Comparison of ENCODE assay signal across 1 cellular context in the genomic region with DNA sequence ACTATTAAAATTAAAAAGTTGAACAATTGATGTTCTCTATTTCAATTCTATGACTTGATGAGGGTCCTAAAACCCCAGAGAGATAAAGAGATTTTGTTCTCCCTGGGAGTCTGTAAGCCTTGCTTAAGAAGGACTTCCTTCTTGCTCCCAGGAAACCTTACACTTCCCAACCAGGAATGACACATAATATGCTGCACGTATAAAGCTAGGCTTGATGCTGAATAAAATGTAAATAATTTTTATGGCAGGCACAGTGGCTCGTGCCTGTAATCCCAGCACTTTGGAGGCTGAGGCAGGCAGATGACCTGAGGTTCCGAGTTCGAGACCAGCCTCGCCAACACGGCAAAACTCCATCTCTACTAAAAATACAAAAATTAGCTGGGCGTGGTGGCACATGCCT.
TF ChIP-seq lines count a peak whose summit lies in the region.

No MANE protein-coding gene starts in this region.

TF ChIP-seq in SK-N-SH treated with all-trans-retinoic acid at 6 μM for 48 hours, 23 proteins besides CTCF, POLR2A, EP300 and RAD21 (continued from another document):
- no peak for TF ChIP-seq POU6F1 (CRISPR knock-in tag; IDR thresholded peaks at IDR 0.05; ENCODE audit: borderline replicate concordance, low read depth)
- no peak for TF ChIP-seq GLIS3 (CRISPR knock-in tag; IDR thresholded peaks at IDR 0.05)
- TF ChIP-seq SNAI2 (CRISPR knock-in tag; IDR thresholded peaks at IDR 0.05): no peak
- no peak for TF ChIP-seq ESRRG (CRISPR knock-in tag; IDR thresholded peaks at IDR 0.05)
- TF ChIP-seq, protein P1, sequence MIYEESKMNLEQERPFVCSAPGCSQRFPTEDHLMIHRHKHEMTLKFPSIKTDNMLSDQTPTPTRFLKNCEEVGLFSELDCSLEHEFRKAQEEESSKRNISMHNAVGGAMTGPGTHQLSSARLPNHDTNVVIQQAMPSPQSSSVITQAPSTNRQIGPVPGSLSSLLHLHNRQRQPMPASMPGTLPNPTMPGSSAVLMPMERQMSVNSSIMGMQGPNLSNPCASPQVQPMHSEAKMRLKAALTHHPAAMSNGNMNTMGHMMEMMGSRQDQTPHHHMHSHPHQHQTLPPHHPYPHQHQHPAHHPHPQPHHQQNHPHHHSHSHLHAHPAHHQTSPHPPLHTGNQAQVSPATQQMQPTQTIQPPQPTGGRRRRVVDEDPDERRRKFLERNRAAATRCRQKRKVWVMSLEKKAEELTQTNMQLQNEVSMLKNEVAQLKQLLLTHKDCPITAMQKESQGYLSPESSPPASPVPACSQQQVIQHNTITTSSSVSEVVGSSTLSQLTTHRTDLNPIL (CRISPR knock-in tag; IDR thresholded peaks at IDR 0.05; ENCODE audit: low read depth): no peak
- no peak for TF ChIP-seq OSR1 (CRISPR knock-in tag; IDR thresholded peaks at IDR 0.05)
- no peak for TF ChIP-seq ZNF565 (CRISPR knock-in tag; conservative IDR thresholded peaks at IDR 0.05; ENCODE audit: low read depth)
- TF ChIP-seq ZNF70 (CRISPR knock-in tag; IDR thresholded peaks at IDR 0.05): no peak
- TF ChIP-seq, protein P2, sequence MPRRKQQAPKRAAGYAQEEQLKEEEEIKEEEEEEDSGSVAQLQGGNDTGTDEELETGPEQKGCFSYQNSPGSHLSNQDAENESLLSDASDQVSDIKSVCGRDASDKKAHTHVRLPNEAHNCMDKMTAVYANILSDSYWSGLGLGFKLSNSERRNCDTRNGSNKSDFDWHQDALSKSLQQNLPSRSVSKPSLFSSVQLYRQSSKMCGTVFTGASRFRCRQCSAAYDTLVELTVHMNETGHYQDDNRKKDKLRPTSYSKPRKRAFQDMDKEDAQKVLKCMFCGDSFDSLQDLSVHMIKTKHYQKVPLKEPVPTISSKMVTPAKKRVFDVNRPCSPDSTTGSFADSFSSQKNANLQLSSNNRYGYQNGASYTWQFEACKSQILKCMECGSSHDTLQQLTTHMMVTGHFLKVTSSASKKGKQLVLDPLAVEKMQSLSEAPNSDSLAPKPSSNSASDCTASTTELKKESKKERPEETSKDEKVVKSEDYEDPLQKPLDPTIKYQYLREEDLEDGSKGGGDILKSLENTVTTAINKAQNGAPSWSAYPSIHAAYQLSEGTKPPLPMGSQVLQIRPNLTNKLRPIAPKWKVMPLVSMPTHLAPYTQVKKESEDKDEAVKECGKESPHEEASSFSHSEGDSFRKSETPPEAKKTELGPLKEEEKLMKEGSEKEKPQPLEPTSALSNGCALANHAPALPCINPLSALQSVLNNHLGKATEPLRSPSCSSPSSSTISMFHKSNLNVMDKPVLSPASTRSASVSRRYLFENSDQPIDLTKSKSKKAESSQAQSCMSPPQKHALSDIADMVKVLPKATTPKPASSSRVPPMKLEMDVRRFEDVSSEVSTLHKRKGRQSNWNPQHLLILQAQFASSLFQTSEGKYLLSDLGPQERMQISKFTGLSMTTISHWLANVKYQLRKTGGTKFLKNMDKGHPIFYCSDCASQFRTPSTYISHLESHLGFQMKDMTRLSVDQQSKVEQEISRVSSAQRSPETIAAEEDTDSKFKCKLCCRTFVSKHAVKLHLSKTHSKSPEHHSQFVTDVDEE (CRISPR knock-in tag; IDR thresholded peaks at IDR 0.05): no peak
